In the genomic region with DNA sequence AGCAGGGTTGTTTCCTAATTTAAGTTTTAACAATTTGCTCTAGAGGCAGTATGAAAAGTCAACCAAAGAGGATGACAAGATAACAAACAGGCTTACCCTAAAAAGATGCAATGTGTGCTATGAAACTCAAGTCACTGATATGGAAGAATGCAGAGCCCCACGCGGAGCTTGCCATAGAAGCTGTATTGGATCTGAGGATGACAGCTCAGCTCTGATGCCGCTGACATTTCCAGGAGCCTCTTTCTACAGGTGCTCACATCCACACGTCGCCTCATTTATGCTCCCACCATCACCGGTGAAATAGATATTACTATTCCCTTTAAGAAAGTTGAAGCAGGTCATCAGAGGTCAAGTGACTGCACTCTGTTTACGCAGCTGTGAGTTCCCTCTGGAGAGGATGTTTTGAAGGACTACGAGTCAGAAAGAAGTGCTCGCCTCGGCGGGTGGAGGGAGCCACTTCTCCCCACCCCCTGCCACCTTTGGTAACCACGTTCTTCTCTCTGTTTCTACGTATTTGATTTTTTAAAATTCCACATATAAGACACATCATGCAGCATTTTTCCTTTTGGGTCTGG, we compare ENCODE assay signal across 27 cellular contexts.
A peak's percentile ranks its signal among the peaks of the same experiment; 100 is the strongest.
DNase-seq lines count a peak whose midpoint lies in the region; ATAC-seq and TF ChIP-seq lines count a peak whose summit lies in the region.
"Had no signal": no experiment of that assay in that cellular context is flagged by ENCODE, and none has a peak within 500 bp of the region (broad histone marks: within the 10 kb centered on the region; RNA-seq: fewer than 3 reads in every experiment).

No MANE protein-coding gene starts in this region.

- H3K9me3 Mint-ChIP-seq in neural progenitor cell = no peaks in the 10 kb centered on the region
- H3K9me3 Mint-ChIP-seq in activated naive CD8-positive, alpha-beta T cell treated with anti-CD3 and anti-CD28 coated beads, Interleukin-2, amount 50 U/mL, for 24 hours = no peaks in the 10 kb centered on the region
- H3K9me3 Mint-ChIP-seq: activated T-helper 1 cell treated with anti-CD3 and anti-CD28 coated beads, Interleukin-12 subunit alpha, Interleukin-12 subunit beta, Interleukin-2, Interleukin-4 antibody, amounts not matched to agents 30 ng/mL and 10 ng/mL and 1 ng/mL, durations not matched to agents 14 hours and 24 hours and 36 hours; type B pancreatic cell had no signal

- H3K27me3 ChIP-seq in neural progenitor cell = no peaks in the 10 kb centered on the region
- no peaks in the 10 kb centered on the region for H3K27me3 ChIP-seq in hepatocyte
- H3K27me3 ChIP-seq: SJSA1 had no signal

- H3K4me1 ChIP-seq in neural progenitor cell (peaks cover 4% of the 10 kb centered on the region), hepatocyte (ENCODE audit: insufficient read depth) (no peaks in the 10 kb centered on the region)
- H3K4me1 ChIP-seq: heart left ventricle, SJSA1 had no signal

- H3K4me2 ChIP-seq in neural progenitor cell (peak overlapping the region; percentile 22), hepatocyte (no peak overlapping the region)
- H3K4me2 ChIP-seq: KMS-11 had no signal

- TF ChIP-seq CTCF in neural progenitor cell (IDR thresholded peaks at IDR 0.05) (no peak), hepatocyte (IDR thresholded peaks at IDR 0.05; ENCODE audit: poor library complexity) (no peak)

- peaks cover 9% of the 10 kb centered on the region for H3K27me3 Mint-ChIP-seq in neural progenitor cell (ENCODE audit: insufficient read depth, low read depth)
- peaks cover 8% of the 10 kb centered on the region for H3K27me3 Mint-ChIP-seq in activated naive CD8-positive, alpha-beta T cell treated with anti-CD3 and anti-CD28 coated beads, Interleukin-2, amount 50 U/mL, for 24 hours
- H3K27me3 Mint-ChIP-seq: stimulated activated memory B cell treated with anti-CD40 and anti-IgM and Interleukin-4, amounts not matched to agents 10 μg/mL and 1 μg/mL and 100 μg/mL, for 72 hours had no signal

- H3K27ac Mint-ChIP-seq in neural progenitor cell = no peak overlapping the region
- no peak overlapping the region for H3K27ac Mint-ChIP-seq in activated naive CD8-positive, alpha-beta T cell treated with anti-CD3 and anti-CD28 coated beads, Interleukin-2, amount 50 U/mL, for 24 hours
- H3K27ac Mint-ChIP-seq: activated naive CD4-positive, alpha-beta T cell treated with anti-CD3 and anti-CD28 coated beads, Interleukin-2, amount 10 ng/mL, durations not matched to agents 7 days and 5 days; activated T-helper 1 cell treated with anti-CD3 and anti-CD28 coated beads, Interleukin-12 subunit alpha, Interleukin-12 subunit beta, Interleukin-2, Interleukin-4 antibody, amounts not matched to agents 30 ng/mL and 10 ng/mL and 1 ng/mL, durations not matched to agents 14 hours and 24 hours and 36 hours; stimulated activated memory B cell treated with anti-CD40 and anti-IgM and Interleukin-4, amounts not matched to agents 10 μg/mL and 1 μg/mL and 100 μg/mL, for 72 hours; type B pancreatic cell had no signal

- no peaks in the 10 kb centered on the region for H4K20me1 ChIP-seq in neural progenitor cell (ENCODE audit: low read depth)
- H4K20me1 ChIP-seq in hepatocyte (ENCODE audit: insufficient read depth, poor library complexity, severe bottlenecking) = no peaks in the 10 kb centered on the region

- ATAC-seq in activated naive CD8-positive, alpha-beta T cell treated with anti-CD3 and anti-CD28 coated beads, Interleukin-2, amount 50 U/mL, for 24 hours = no peak
- ATAC-seq: heart left ventricle; sciatic nerve; stimulated activated memory B cell treated with anti-CD40 and anti-IgM and Interleukin-4, amounts not matched to agents 10 μg/mL and 1 μg/mL and 100 μg/mL, for 72 hours had no signal

- H3K36me3 ChIP-seq in neural progenitor cell (no peaks in the 10 kb centered on the region), hepatocyte (replicated peaks; ENCODE audit: insufficient read depth, low read depth) (no peaks in the 10 kb centered on the region)
- H3K36me3 ChIP-seq: heart left ventricle, SJSA1 had no signal

- no peaks in the 10 kb centered on the region for H3K9me2 ChIP-seq in hepatocyte (replicated peaks; ENCODE audit: insufficient read depth)

- no peaks in the 10 kb centered on the region for H3F3A ChIP-seq in neural progenitor cell (ENCODE audit: low read depth)

- H3K27ac ChIP-seq in neural progenitor cell (no peak overlapping the region), hepatocyte (no peak overlapping the region)
- H3K27ac ChIP-seq: heart left ventricle, KMS-11, SJSA1 had no signal

- no peak overlapping the region for H3K4me3 ChIP-seq in neural progenitor cell
- H3K4me3 ChIP-seq in hepatocyte = no peak overlapping the region
- H3K4me3 ChIP-seq: heart left ventricle, SJSA1 had no signal

- H3K79me2 ChIP-seq in neural progenitor cell (ENCODE audit: low read depth) (no peaks in the 10 kb centered on the region), hepatocyte (no peaks in the 10 kb centered on the region)

- H3K4me3 Mint-ChIP-seq in neural progenitor cell = no peak overlapping the region
- H3K4me3 Mint-ChIP-seq in activated naive CD8-positive, alpha-beta T cell treated with anti-CD3 and anti-CD28 coated beads, Interleukin-2, amount 50 U/mL, for 24 hours = no peak overlapping the region
- H3K4me3 Mint-ChIP-seq: activated naive CD4-positive, alpha-beta T cell treated with anti-CD3 and anti-CD28 coated beads, Interleukin-2, amount 10 ng/mL, durations not matched to agents 7 days and 5 days; activated T-helper 1 cell treated with anti-CD3 and anti-CD28 coated beads, Interleukin-12 subunit alpha, Interleukin-12 subunit beta, Interleukin-2, Interleukin-4 antibody, amounts not matched to agents 30 ng/mL and 10 ng/mL and 1 ng/mL, durations not matched to agents 14 hours and 24 hours and 36 hours; neural crest cell; stimulated activated memory B cell treated with anti-CD40 and anti-IgM and Interleukin-4, amounts not matched to agents 10 μg/mL and 1 μg/mL and 100 μg/mL, for 72 hours; type B pancreatic cell had no signal

- H3K9me3 ChIP-seq in neural progenitor cell (ENCODE audit: low read depth) (no peaks in the 10 kb centered on the region), hepatocyte (ENCODE audit: low read depth) (no peaks in the 10 kb centered on the region)

- DNase-seq in DMS153 treated with DMSO at 0.1 percent for 48 hours (lab: John Stamatoyannopoulos, UW; ENCODE audit: unreplicated experiment) (peak; percentile 6), NCI-H1092 treated with DMSO at 0.1 percent for 48 hours (lab: John Stamatoyannopoulos, UW) (peak; percentile 58), NCI-H748 treated with DMSO at 0.1 percent for 48 hours (lab: John Stamatoyannopoulos, UW) (peak; percentile 60), neural progenitor cell (ENCODE audit: low spot score) (no peak), hepatocyte (ENCODE audit: low spot score) (no peak)
- no peak for DNase-seq in activated naive CD8-positive, alpha-beta T cell treated with anti-CD3 and anti-CD28 coated beads, Interleukin-2, amount 50 U/mL, for 24 hours
- no peak for DNase-seq in activated CD8-positive, alpha-beta memory T cell treated with anti-CD3 and anti-CD28 coated beads, Interleukin-2, amount 50 U/mL, for 48 hours
- DNase-seq: activated CD4-positive, alpha-beta T cell treated with anti-CD3 and anti-CD28 coated beads, Interleukin-2, amount 50 U/mL, for 4 hours; activated CD4-positive, CD25-positive, alpha-beta regulatory T cell; activated naive CD4-positive, alpha-beta T cell treated with anti-CD3 and anti-CD28 coated beads, Interleukin-2, amount 10 ng/mL, durations not matched to agents 7 days and 5 days; amniotic stem cell; effector memory CD4-positive, alpha-beta T cell; heart left ventricle; kidney glomerular epithelial cell; NCI-H2081; NCI-H524 treated with DMSO at 0.1 percent for 48 hours; posterior cingulate gyrus; stimulated activated CD4-positive, alpha-beta T cell treated with anti-CD3 and anti-CD28 coated beads, Interleukin-4, amount 100 ng/mL, for 4 hours; substantia nigra; T-helper 1 cell had no signal

- peaks cover 2% of the 10 kb centered on the region for H3K4me1 Mint-ChIP-seq in neural progenitor cell
- H3K4me1 Mint-ChIP-seq in activated naive CD8-positive, alpha-beta T cell treated with anti-CD3 and anti-CD28 coated beads, Interleukin-2, amount 50 U/mL, for 24 hours = no peaks in the 10 kb centered on the region
- H3K4me1 Mint-ChIP-seq: activated naive CD4-positive, alpha-beta T cell treated with anti-CD3 and anti-CD28 coated beads, Interleukin-2, amount 10 ng/mL, durations not matched to agents 7 days and 5 days; stimulated activated memory B cell treated with anti-CD40 and anti-IgM and Interleukin-4, amounts not matched to agents 10 μg/mL and 1 μg/mL and 100 μg/mL, for 72 hours had no signal

- no peak overlapping the region for H2AFZ ChIP-seq in neural progenitor cell (replicated peaks)
- H2AFZ ChIP-seq in hepatocyte = no peak overlapping the region

- WGBS in hepatocyte (ENCODE audit: low lambda C conversion rate, missing lambda C conversion rate) = 53% methylated on average over 13 of the region's 13 CpGs

- no peak overlapping the region for H3K9ac ChIP-seq in neural progenitor cell
- H3K9ac ChIP-seq: KMS-11 had no signal

- no peaks in the 10 kb centered on the region for H3K36me3 Mint-ChIP-seq in neural progenitor cell
- H3K36me3 Mint-ChIP-seq in activated naive CD8-positive, alpha-beta T cell treated with anti-CD3 and anti-CD28 coated beads, Interleukin-2, amount 50 U/mL, for 24 hours (ENCODE audit: low read depth) = no peaks in the 10 kb centered on the region
- H3K36me3 Mint-ChIP-seq: activated naive CD4-positive, alpha-beta T cell treated with anti-CD3 and anti-CD28 coated beads, Interleukin-2, amount 10 ng/mL, durations not matched to agents 7 days and 5 days; stimulated activated memory B cell treated with anti-CD40 and anti-IgM and Interleukin-4, amounts not matched to agents 10 μg/mL and 1 μg/mL and 100 μg/mL, for 72 hours; type B pancreatic cell had no signal

Comparison
In these comparisons a context has a peak if more than half of its experiments do, and no peak if none do; other contexts are left out.
1. DNase-seq: peak in DMS153 treated with DMSO at 0.1 percent for 48 hours (single experiment), NCI-H1092 treated with DMSO at 0.1 percent for 48 hours (single experiment) and NCI-H748 treated with DMSO at 0.1 percent for 48 hours (single experiment); none in neural progenitor cell (single experiment), activated naive CD8-positive, alpha-beta T cell treated with anti-CD3 and anti-CD28 coated beads, Interleukin-2, amount 50 U/mL, for 24 hours (single experiment), activated CD8-positive, alpha-beta memory T cell treated with anti-CD3 and anti-CD28 coated beads, Interleukin-2, amount 50 U/mL, for 48 hours (single experiment) and hepatocyte (single experiment).